In the genomic region with DNA sequence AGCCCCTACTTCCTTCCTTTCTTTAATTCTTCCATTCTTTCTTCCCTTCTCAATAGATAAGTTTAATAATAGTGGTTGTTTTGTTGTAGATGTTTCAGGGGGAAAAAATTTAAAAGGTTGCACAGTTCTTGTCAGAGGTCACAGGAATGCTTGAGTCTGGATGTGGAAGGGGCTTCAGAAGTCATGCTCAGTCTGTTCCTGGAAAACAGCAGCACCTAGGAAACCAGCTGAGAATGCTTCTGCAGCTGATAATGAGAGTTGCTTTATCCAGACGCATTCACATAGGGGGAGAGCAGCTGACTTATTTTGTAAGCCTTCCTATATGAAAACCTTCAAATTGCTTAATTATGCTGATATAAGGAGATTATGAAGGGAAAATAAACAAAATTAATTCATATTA, we compare ENCODE assay signal across 14 cellular contexts.
A peak's percentile ranks its signal among the peaks of the same experiment; 100 is the strongest.
DNase-seq lines count a peak whose midpoint lies in the region; ATAC-seq and TF ChIP-seq lines count a peak whose summit lies in the region.
"Had no signal": no experiment of that assay in that cellular context is flagged by ENCODE, and none has a peak within 500 bp of the region (broad histone marks: within the 10 kb centered on the region; RNA-seq: fewer than 3 reads in every experiment).

No MANE protein-coding gene starts in this region.

- H3K9me3 ChIP-seq in HUES6 (ENCODE audit: control insufficient read depth, insufficient read depth, low read depth, low read length): peaks cover 5% of the 10 kb centered on the region; the same call in 1 of the 2 replicates
- peaks cover 0 to 3% of the 10 kb centered on the region in 2 donors for H3K9me3 ChIP-seq in stomach smooth muscle (ENCODE audit: control insufficient read depth in 2 of 2, low read length in 2 of 2)
- H3K9me3 ChIP-seq: prostate gland had no signal

- H3K4me3 ChIP-seq in HUES6 (ENCODE audit: low read depth, low read length): no peak overlapping the region
- H3K4me3 ChIP-seq in astrocyte of the spinal cord (ENCODE audit: low read depth, low read length): no peak overlapping the region
- peak overlapping the region; percentile 23 to 59 for H3K4me3 ChIP-seq in stomach smooth muscle (ENCODE audit: low read length in 2 of 2)
- H3K4me3 ChIP-seq: dorsolateral prefrontal cortex, lung, prostate gland had no signal

- in situ Hi-C loops in astrocyte of the spinal cord (cut with HindIII; ENCODE audit: low sequenced_read_pairs): no loop called here

- peak overlapping the region; percentile 46; the same call in 1 of the 2 replicates for H3K27ac ChIP-seq in HUES6 (ENCODE audit: low read depth, low read length)
- no peak overlapping the region for H3K27ac ChIP-seq in stomach smooth muscle (ENCODE audit: low read length)
- H3K27ac ChIP-seq: dorsolateral prefrontal cortex had no signal

- TF ChIP-seq CTCF in astrocyte of the spinal cord (IDR thresholded peaks at IDR 0.05; ENCODE audit: low read depth, low read length): no peak

- H3K36me3 ChIP-seq in HUES6 (ENCODE audit: control insufficient read depth, insufficient read depth, low read length) (peaks cover 27% of the 10 kb centered on the region), stomach smooth muscle (ENCODE audit: control insufficient read depth in 2 of 2, insufficient read depth in 2 of 2, low read length in 2 of 2) (no peaks in the 10 kb centered on the region)
- H3K36me3 ChIP-seq: prostate gland had no signal

- H3K4me1 ChIP-seq in HUES6 (ENCODE audit: control insufficient read depth, insufficient read depth, low read length) (no peaks in the 10 kb centered on the region; the same call in 1 of the 2 replicates), stomach smooth muscle (ENCODE audit: control insufficient read depth, insufficient read depth, low read length) (no peaks in the 10 kb centered on the region)
- H3K4me1 ChIP-seq: prostate gland had no signal

- H3K27me3 ChIP-seq in HUES6 (ENCODE audit: control insufficient read depth, insufficient read depth, low read length) (no peaks in the 10 kb centered on the region), stomach smooth muscle (ENCODE audit: control insufficient read depth in 1 of 2, insufficient read depth in 2 of 2, low read length in 2 of 2) (no peaks in the 10 kb centered on the region)
- H3K27me3 ChIP-seq: dorsolateral prefrontal cortex had no signal

- peak; percentile 55 for DNase-seq in astrocyte of the spinal cord (ENCODE audit: low read depth, low spot score)
- peak; percentile 50 for DNase-seq in iris pigment epithelial cell (ENCODE audit: low read depth)
- DNase-seq in C1 segment of cervical spinal cord (lab: John Stamatoyannopoulos, UW): no peak
- no peak for DNase-seq in DMS79 (lab: John Stamatoyannopoulos, UW)
- DNase-seq: dorsolateral prefrontal cortex; MM.1S; NCI-H446; stimulated activated CD4-positive, alpha-beta T cell treated with anti-CD3 and anti-CD28 coated beads, Interleukin-4, amount 100 ng/mL, for 4 hours; stimulated activated naive CD8-positive, alpha-beta T cell treated with anti-CD3 and anti-CD28 coated beads, Interleukin-15, Interleukin-2, amounts not matched to agents 100 U/mL and 50 U/mL, for 24 hours had no signal

- no peak overlapping the region for H3K9ac ChIP-seq in HUES6 (ENCODE audit: low read length)
- peak overlapping the region in 1 of 2 donors; percentile 33 for H3K9ac ChIP-seq in stomach smooth muscle (ENCODE audit: low read length in 2 of 2)

- no peak for ATAC-seq in HG03439 (IDR thresholded peaks at IDR 0.05; ENCODE audit: unreplicated experiment)
- ATAC-seq: stimulated activated naive CD8-positive, alpha-beta T cell treated with anti-CD3 and anti-CD28 coated beads, Interleukin-15, Interleukin-2, amounts not matched to agents 100 U/mL and 50 U/mL, for 24 hours had no signal

Comparison
In these comparisons a context has a peak if more than half of its experiments do, and no peak if none do; other contexts are left out.
1. H3K4me3 ChIP-seq: peak in stomach smooth muscle (2 of 2); none in HUES6 (single experiment) and astrocyte of the spinal cord (single experiment).
2. DNase-seq: peak in astrocyte of the spinal cord (single experiment) and iris pigment epithelial cell (single experiment); none in C1 segment of cervical spinal cord (0 of 14) and DMS79 (single experiment).